11 cellular contexts compared by ENCODE assay signal in the genomic region with DNA sequence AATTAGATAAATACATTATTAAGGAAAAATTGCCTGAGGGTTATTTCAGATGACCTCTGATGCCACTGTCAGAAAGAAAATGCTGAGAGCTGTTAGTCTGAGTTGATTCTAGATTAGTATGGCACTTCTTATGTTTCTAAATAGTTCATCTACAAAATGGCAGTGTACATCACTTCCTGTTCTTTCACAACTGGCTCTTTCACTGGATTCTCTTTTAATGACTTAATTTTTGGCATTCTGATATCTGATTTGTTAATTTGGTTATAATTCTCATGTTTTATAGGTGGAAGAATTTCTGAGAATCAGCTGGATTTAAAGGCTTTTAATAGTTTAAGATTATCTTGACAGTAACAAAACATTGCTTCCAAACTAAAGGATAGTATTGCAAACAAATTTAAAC. TPM values are rescaled to one million over a fixed set of nuclear protein-coding genes. Genes with fewer than 3 reads are reported as not detected.
A peak's percentile ranks its signal among the peaks of the same experiment; 100 is the strongest.
DNase-seq lines count a peak whose midpoint lies in the region; ATAC-seq, FAIRE-seq and TF ChIP-seq lines count a peak whose summit lies in the region.
"Had no signal": no experiment of that assay in that cellular context is flagged by ENCODE, and none has a peak within 500 bp of the region (broad histone marks: within the 10 kb centered on the region; RNA-seq: fewer than 3 reads in every experiment).

No MANE protein-coding gene starts in this region.

- no peak overlapping the region for H2AFZ ChIP-seq in OCI-LY1 (ENCODE audit: low read length)

- peak overlapping the region; percentile 1 for H3K4me3 ChIP-seq in OCI-LY1 (ENCODE audit: low read depth, low read length, poor library complexity, severe bottlenecking)
- H3K4me3 ChIP-seq in epithelial cell of esophagus (ENCODE audit: low read length) = no peak overlapping the region
- H3K4me3 ChIP-seq in pancreas = no peak overlapping the region
- H3K4me3 ChIP-seq: adrenal gland had no signal

- H3K27ac ChIP-seq in OCI-LY1 (ENCODE audit: low read depth, low read length, poor library complexity, severe bottlenecking) = no peak overlapping the region
- H3K27ac ChIP-seq in pancreas = no peak overlapping the region

- TF ChIP-seq CTCF in OCI-LY1 (IDR thresholded peaks at IDR 0.05; ENCODE audit: low read length) (no peak), epithelial cell of esophagus (IDR thresholded peaks at IDR 0.05; ENCODE audit: insufficient read depth, low read depth, low read length, missing control alignments) (no peak), pancreas (IDR thresholded peaks at IDR 0.05) (no peak)

- FAIRE-seq in pancreas (lab: Jason Lieb, UNC) = peak; percentile 23

- no peak overlapping the region for H3K9ac ChIP-seq in OCI-LY1 (ENCODE audit: low read length)

- peaks cover 3% of the 10 kb centered on the region for H4K20me1 ChIP-seq in OCI-LY1 (ENCODE audit: insufficient read depth, low read length)

- H3K9me2 ChIP-seq in OCI-LY1 (ENCODE audit: low read depth, low read length) = no peaks in the 10 kb centered on the region

- DNase-seq in NOMO-1 treated with DMSO at 0.1 percent for 48 hours (lab: John Stamatoyannopoulos, UW; ENCODE audit: unreplicated experiment) = peak; percentile 53
- DNase-seq in NOMO-1 treated with dmso at 0.1 percent for 144 hours (lab: John Stamatoyannopoulos, UW; ENCODE audit: unreplicated experiment) = no peak
- peak; percentile 33 for DNase-seq in epithelial cell of esophagus (ENCODE audit: low read depth)
- DNase-seq in pancreas = no peak
- DNase-seq in NCI-H146 (lab: John Stamatoyannopoulos, UW) = no peak
- DNase-seq: 8988T, NCI-H1092 treated with DMSO at 0.1 percent for 48 hours had no signal

- no peaks in the 10 kb centered on the region for H3F3A ChIP-seq in OCI-LY1 (ENCODE audit: insufficient read depth, low read length)

- peaks cover 34% of the 10 kb centered on the region for H3K4me1 ChIP-seq in OCI-LY1 (ENCODE audit: insufficient read depth, low read length, severe bottlenecking)
- H3K4me1 ChIP-seq in pancreas = peaks cover 4 to 22% (median 20%) of the 10 kb centered on the region in 3 donors

- peak overlapping the region; percentile 99; the same call in 1 of the 2 replicates for H3K4me2 ChIP-seq in OCI-LY1 (ENCODE audit: low read length)

- intact Hi-C loops in pancreas (cut with DNase I) = no loop called here

- no peaks in the 10 kb centered on the region for H3K9me3 ChIP-seq in OCI-LY1 (ENCODE audit: low read length)
- H3K9me3 ChIP-seq in pancreas = no peaks in the 10 kb centered on the region
- H3K9me3 ChIP-seq: adrenal gland had no signal

- H3K36me3 ChIP-seq in OCI-LY1 (ENCODE audit: insufficient read depth, low read length) (peaks cover 7% of the 10 kb centered on the region), pancreas (no peaks in the 10 kb centered on the region)
- H3K36me3 ChIP-seq: adrenal gland had no signal

- H3K27me3 ChIP-seq in OCI-LY1 (ENCODE audit: insufficient read depth, low read length) = no peaks in the 10 kb centered on the region
- no peaks in the 10 kb centered on the region for H3K27me3 ChIP-seq in pancreas
- H3K27me3 ChIP-seq: adrenal gland had no signal

- H3K79me2 ChIP-seq in OCI-LY1 (ENCODE audit: insufficient read depth, low read length) = peaks cover 68% of the 10 kb centered on the region

- no peak for ATAC-seq in pancreas
- no peak for ATAC-seq in GM19395 (IDR thresholded peaks at IDR 0.05; ENCODE audit: unreplicated experiment)
- ATAC-seq in GM21529 (IDR thresholded peaks at IDR 0.05; ENCODE audit: unreplicated experiment) = no peak

RNA-seq across cellular contexts. Expression of a gene that starts 3.3 kb away (rescaled TPM):
- total RNA-seq in pancreas = 10 to 100 TPM; 15.6 to 31.8 (median 18.5) TPM
- 1 to 10 TPM; 5.4 to 6.6 TPM for polyA plus RNA-seq in pancreas

Comparison
In these comparisons a context has a peak if more than half of its experiments do, and no peak if none do; other contexts are left out.
1. DNase-seq: peak in NOMO-1 treated with DMSO at 0.1 percent for 48 hours (single experiment) and epithelial cell of esophagus (single experiment); none in NOMO-1 treated with dmso at 0.1 percent for 144 hours (single experiment), pancreas (0 of 6) and NCI-H146 (single experiment).